34 cellular contexts compared by ENCODE assay signal in genomic region chr6:152123076-152123475, GRCh38.
"Had no signal": no experiment of that assay in that cellular context is flagged by ENCODE, and none has a peak within 500 bp of the region (broad histone marks: within the 10 kb centered on the region; RNA-seq: fewer than 3 reads in every experiment).

No MANE protein-coding gene starts in this region.

- H3K36me3 ChIP-seq: cardiac muscle cell had no signal

- H3K4me1 Mint-ChIP-seq: activated T-helper 17 cell treated with anti-CD3 and anti-CD28 coated beads, Interleukin-2, amount 50 U/mL, for 72 hours had no signal

- H3K4me3 ChIP-seq: ascending aorta, cardiac muscle cell had no signal

- H3K27me3 ChIP-seq: ascending aorta, cardiac muscle cell had no signal

- H3K4me3 Mint-ChIP-seq: activated B cell treated with CpG ODN at 0.5 μM for 24 hours; activated CD4-positive, alpha-beta memory T cell treated with anti-CD3 and anti-CD28 coated beads, Interleukin-2, amount 10 ng/mL, durations not matched to agents 7 days and 5 days; activated CD4-positive, alpha-beta T cell treated with anti-CD3 and anti-CD28 coated beads, Interleukin-2, amount 10 ng/mL, durations not matched to agents 7 days and 5 days; activated naive CD4-positive, alpha-beta T cell treated with anti-CD3 and anti-CD28 coated beads, Interleukin-2, amount 10 ng/mL, durations not matched to agents 7 days and 5 days; activated naive CD4-positive, alpha-beta T cell treated with anti-CD3 and anti-CD28 coated beads, Interleukin-2, amount 50 U/mL, for 24 hours; activated naive CD8-positive, alpha-beta T cell; activated naive CD8-positive, alpha-beta T cell treated with anti-CD3 and anti-CD28 coated beads, Interleukin-2, amount 10 ng/mL, durations not matched to agents 7 days and 5 days; activated naive CD8-positive, alpha-beta T cell treated with anti-CD3 and anti-CD28 coated beads, Interleukin-2, amount 50 U/mL, for 24 hours; activated T-cell treated with anti-CD3 and anti-CD28 coated beads, Interleukin-2, amount 50 U/mL, for 4 hours; activated T-cell treated with anti-CD3 and anti-CD28 coated beads, Interleukin-2, amount 50 U/mL, for 72 hours; activated T-helper 1 cell treated with anti-CD3 and anti-CD28 coated beads, Interleukin-12 subunit alpha, Interleukin-12 subunit beta, Interleukin-2, Interleukin-4 antibody, amounts not matched to agents 30 ng/mL and 10 ng/mL and 1 ng/mL, durations not matched to agents 14 hours and 24 hours and 36 hours; activated T-helper 17 cell treated with anti-CD3 and anti-CD28 coated beads, Interleukin-2, amount 50 U/mL, for 72 hours; brain; central memory CD8-positive, alpha-beta T cell; T-cell; T-helper 2 cell treated with Interferon-gamma antibody and Interleukin-4, amounts not matched to agents 5 μg/mL and 100 μg/mL, for 36 hours had no signal

- H3K9me3 ChIP-seq: ascending aorta had no signal

- H3K9me3 Mint-ChIP-seq: activated CD4-positive, alpha-beta memory T cell treated with anti-CD3 and anti-CD28 coated beads, Interleukin-2, amount 10 ng/mL, durations not matched to agents 7 days and 5 days; activated CD4-positive, alpha-beta T cell treated with anti-CD3 and anti-CD28 coated beads, Interleukin-2, amount 10 ng/mL, durations not matched to agents 7 days and 5 days; activated naive CD4-positive, alpha-beta T cell treated with anti-CD3 and anti-CD28 coated beads, Interleukin-2, amount 10 ng/mL, durations not matched to agents 7 days and 5 days; activated naive CD4-positive, alpha-beta T cell treated with anti-CD3 and anti-CD28 coated beads, Interleukin-2, amount 50 U/mL, for 24 hours; activated T-helper 1 cell treated with anti-CD3 and anti-CD28 coated beads, Interleukin-12 subunit alpha, Interleukin-12 subunit beta, Interleukin-2, Interleukin-4 antibody, amounts not matched to agents 30 ng/mL and 10 ng/mL and 1 ng/mL, durations not matched to agents 14 hours and 24 hours and 36 hours; activated T-helper 17 cell treated with anti-CD3 and anti-CD28 coated beads, Interleukin-2, amount 50 U/mL, for 72 hours; brain; T-helper 2 cell treated with Interferon-gamma antibody and Interleukin-4, amounts not matched to agents 5 μg/mL and 100 μg/mL, for 36 hours had no signal

- H3K27ac ChIP-seq: ascending aorta, cardiac muscle cell, VCaP had no signal

- H3K27me3 Mint-ChIP-seq: activated B cell treated with CpG ODN at 0.5 μM for 24 hours; activated CD4-positive, alpha-beta memory T cell treated with anti-CD3 and anti-CD28 coated beads, Interleukin-2, amount 10 ng/mL, durations not matched to agents 7 days and 5 days; activated CD4-positive, alpha-beta T cell treated with anti-CD3 and anti-CD28 coated beads, Interleukin-2, amount 10 ng/mL, durations not matched to agents 7 days and 5 days; activated naive CD4-positive, alpha-beta T cell treated with anti-CD3 and anti-CD28 coated beads, Interleukin-2, amount 10 ng/mL, durations not matched to agents 7 days and 5 days; activated naive CD4-positive, alpha-beta T cell treated with anti-CD3 and anti-CD28 coated beads, Interleukin-2, amount 50 U/mL, for 24 hours; activated naive CD8-positive, alpha-beta T cell; activated naive CD8-positive, alpha-beta T cell treated with anti-CD3 and anti-CD28 coated beads, Interleukin-2, amount 10 ng/mL, durations not matched to agents 7 days and 5 days; activated naive CD8-positive, alpha-beta T cell treated with anti-CD3 and anti-CD28 coated beads, Interleukin-2, amount 50 U/mL, for 24 hours; activated T-helper 17 cell treated with anti-CD3 and anti-CD28 coated beads, Interleukin-2, amount 50 U/mL, for 72 hours; brain; central memory CD8-positive, alpha-beta T cell; T-cell had no signal

- ATAC-seq: activated naive CD8-positive, alpha-beta T cell treated with anti-CD3 and anti-CD28 coated beads, Interleukin-2, amount 50 U/mL, for 24 hours; activated T-cell treated with anti-CD3 and anti-CD28 coated beads, Interleukin-2, amount 50 U/mL, for 4 hours; activated T-cell treated with anti-CD3 and anti-CD28 coated beads, Interleukin-2, amount 50 U/mL, for 72 hours; activated T-helper 17 cell treated with anti-CD3 and anti-CD28 coated beads, Interleukin-2, amount 50 U/mL, for 72 hours; T-cell had no signal

- DNase-seq: activated B cell treated with CpG ODN at 0.5 μM for 24 hours; activated CD4-positive, alpha-beta memory T cell treated with anti-CD3 and anti-CD28 coated beads, Interleukin-2, amount 10 ng/mL, durations not matched to agents 7 days and 5 days; activated CD4-positive, alpha-beta T cell treated with anti-CD3 and anti-CD28 coated beads for 4 hours; activated CD4-positive, alpha-beta T cell treated with anti-CD3 and anti-CD28 coated beads, Interleukin-2, amount 10 ng/mL, durations not matched to agents 7 days and 5 days; activated CD4-positive, alpha-beta T cell treated with anti-CD3 and anti-CD28 coated beads, Interleukin-2, amount 50 U/mL, for 48 hours; activated CD4-positive, CD25-positive, alpha-beta regulatory T cell treated with anti-CD3 and anti-CD28 coated beads, Interleukin-2, amount 50 U/mL, for 72 hours; activated CD8-positive, alpha-beta memory T cell treated with anti-CD3 and anti-CD28 coated beads, Interleukin-2, amount 50 U/mL, for 4 hours; activated effector memory CD4-positive, alpha-beta T cell treated with Interleukin-2 at 50 U/mL for 16 hours; activated gamma-delta T cell; activated naive CD4-positive, alpha-beta T cell treated with anti-CD3 and anti-CD28 coated beads, Interleukin-2, amount 10 ng/mL, durations not matched to agents 7 days and 5 days; activated naive CD4-positive, alpha-beta T cell treated with Interleukin-2 at 50 U/mL for 16 hours; activated naive CD8-positive, alpha-beta T cell treated with anti-CD3 and anti-CD28 coated beads, Interleukin-2, amount 10 ng/mL, durations not matched to agents 7 days and 5 days; activated naive CD8-positive, alpha-beta T cell treated with anti-CD3 and anti-CD28 coated beads, Interleukin-2, amount 50 U/mL, for 24 hours; activated T-cell treated with anti-CD3 and anti-CD28 coated beads for 4 hours; activated T-cell treated with anti-CD3 and anti-CD28 coated beads, Interleukin-2, amount 50 U/mL, for 1 hour; activated T-cell treated with anti-CD3 and anti-CD28 coated beads, Interleukin-2, amount 50 U/mL, for 4 hours; activated T-cell treated with anti-CD3 and anti-CD28 coated beads, Interleukin-2, amount 50 U/mL, for 72 hours; amygdala; anterior cingulate cortex; caudate nucleus; cerebellar nuclear complex; T-cell; T-helper 2 cell; T-helper 9 cell had no signal

- H3K27ac Mint-ChIP-seq: activated B cell treated with CpG ODN at 0.5 μM for 24 hours; activated CD4-positive, alpha-beta memory T cell treated with anti-CD3 and anti-CD28 coated beads, Interleukin-2, amount 10 ng/mL, durations not matched to agents 7 days and 5 days; activated naive CD4-positive, alpha-beta T cell treated with anti-CD3 and anti-CD28 coated beads, Interleukin-2, amount 10 ng/mL, durations not matched to agents 7 days and 5 days; activated naive CD8-positive, alpha-beta T cell; activated naive CD8-positive, alpha-beta T cell treated with anti-CD3 and anti-CD28 coated beads, Interleukin-2, amount 10 ng/mL, durations not matched to agents 7 days and 5 days; activated naive CD8-positive, alpha-beta T cell treated with anti-CD3 and anti-CD28 coated beads, Interleukin-2, amount 50 U/mL, for 24 hours; activated T-cell treated with anti-CD3 and anti-CD28 coated beads, Interleukin-2, amount 50 U/mL, for 72 hours; activated T-helper 1 cell treated with anti-CD3 and anti-CD28 coated beads, Interleukin-12 subunit alpha, Interleukin-12 subunit beta, Interleukin-2, Interleukin-4 antibody, amounts not matched to agents 30 ng/mL and 10 ng/mL and 1 ng/mL, durations not matched to agents 14 hours and 24 hours and 36 hours; activated T-helper 17 cell treated with anti-CD3 and anti-CD28 coated beads, Interleukin-2, amount 50 U/mL, for 72 hours; brain; T-cell; T-helper 2 cell treated with Interferon-gamma antibody and Interleukin-4, amounts not matched to agents 5 μg/mL and 100 μg/mL, for 36 hours had no signal
